Comparison of ENCODE assay signal across 10 cellular contexts in genomic region chr6:169529931-169530761, GRCh38.
DNase-seq lines count a peak whose midpoint lies in the region; ATAC-seq and TF ChIP-seq lines count a peak whose summit lies in the region.
"Had no signal": no experiment of that assay in that cellular context is flagged by ENCODE, and none has a peak within 500 bp of the region (broad histone marks: within the 10 kb centered on the region; RNA-seq: fewer than 3 reads in every experiment).

No MANE protein-coding gene starts in this region.

- no peaks in the 10 kb centered on the region for H3K27me3 ChIP-seq in ascending aorta

- peaks cover 6 to 16% (median 13%) of the 10 kb centered on the region in 4 donors for H3K4me1 Mint-ChIP-seq in naive thymus-derived CD8-positive, alpha-beta T cell

- peaks cover 6 to 12% (median 10%) of the 10 kb centered on the region in 3 donors for H3K36me3 Mint-ChIP-seq in naive thymus-derived CD8-positive, alpha-beta T cell

- intact Hi-C loops in ascending aorta (cut with DNase I), result no loop called here

- H3K36me3 ChIP-seq in ascending aorta, result no peaks in the 10 kb centered on the region

- H3K27ac ChIP-seq in ascending aorta, result no peak overlapping the region
- H3K27ac ChIP-seq: parathyroid adenoma had no signal

- H3K4me3 ChIP-seq in NB4 (ENCODE audit: low read depth, low read length), result no peak overlapping the region
- H3K4me3 ChIP-seq in ascending aorta, result no peak overlapping the region

- peak; percentile 49 to 74 for ATAC-seq in naive thymus-derived CD8-positive, alpha-beta T cell
- ATAC-seq in GM18861 (IDR thresholded peaks at IDR 0.05; ENCODE audit: unreplicated experiment) (no peak), esophagus mucosa (no peak)

- peaks cover 0 to 3% of the 10 kb centered on the region in 2 donors for H3K4me1 ChIP-seq in ascending aorta
- H3K4me1 ChIP-seq: parathyroid adenoma had no signal

- H3K4me3 Mint-ChIP-seq in naive thymus-derived CD8-positive, alpha-beta T cell, result peak overlapping the region in 8 of 10 donors; percentile 20 to 76 (median 51)

- peaks cover 0 to 12% of the 10 kb centered on the region in 2 donors for H3K9me3 ChIP-seq in ascending aorta

- peak; percentile 86 for DNase-seq in AG20443 (ENCODE audit: low spot score)
- DNase-seq in NB4 (ENCODE audit: low read depth), result peak; percentile 14
- peak; percentile 7 for DNase-seq in central memory CD4-positive, alpha-beta T cell
- DNase-seq in naive thymus-derived CD8-positive, alpha-beta T cell, result peak in 2 of 10 donors; percentile 15 to 37
- DNase-seq in ascending aorta (ENCODE audit: low spot score in 2 of 2), result no peak
- no peak for DNase-seq in NCI-H524 (lab: John Stamatoyannopoulos, UW)
- DNase-seq: cerebellar nuclear complex had no signal

- peak overlapping the region in 9 of 10 donors; percentile 12 to 82 (median 61) for H3K27ac Mint-ChIP-seq in naive thymus-derived CD8-positive, alpha-beta T cell

- POLR2A ChIA-PET in naive thymus-derived CD8-positive, alpha-beta T cell (lab: Charles Lee), result no interaction called here

- TF ChIP-seq CTCF in NB4 (IDR thresholded peaks at IDR 0.05; ENCODE audit: low read depth, low read length), result no peak
- TF ChIP-seq CTCF in ascending aorta (IDR thresholded peaks at IDR 0.05), result no peak

- no peaks in the 10 kb centered on the region for H3K27me3 Mint-ChIP-seq in naive thymus-derived CD8-positive, alpha-beta T cell

- H3K9me3 Mint-ChIP-seq in naive thymus-derived CD8-positive, alpha-beta T cell, result peaks cover 0 to 27% (median 9%) of the 10 kb centered on the region in 9 donors

- no peak for TF ChIP-seq POLR2A in NB4 (IDR thresholded peaks at IDR 0.05; ENCODE audit: extremely low read depth, insufficient read length)

Comparison
In these comparisons a context has a peak if more than half of its experiments do, and no peak if none do; other contexts are left out.
1. DNase-seq: peak in AG20443 (single experiment), NB4 (single experiment) and central memory CD4-positive, alpha-beta T cell (single experiment); none in ascending aorta (0 of 2) and NCI-H524 (0 of 2).
2. ATAC-seq: peak in naive thymus-derived CD8-positive, alpha-beta T cell (2 of 2); none in GM18861 (single experiment) and esophagus mucosa (single experiment).